Comparison of ENCODE assay signal across 1 cellular context in genomic region chr1:15705184-15705566, GRCh38.
A peak's percentile ranks its signal among the peaks of the same experiment; 100 is the strongest.
TF ChIP-seq lines count a peak whose summit lies in the region.

No MANE protein-coding gene starts in this region.

TF ChIP-seq in A549, 52 proteins besides CTCF, POLR2A, EP300 and RAD21:
- TF ChIP-seq TFCP2L1 (CRISPR knock-in tag; IDR thresholded peaks at IDR 0.05) (no peak), MAFK (IDR thresholded peaks at IDR 0.05; ENCODE audit: partially characterized antibody) (peak; percentile 36), NPAS2 (CRISPR knock-in tag; IDR thresholded peaks at IDR 0.05; ENCODE audit: borderline replicate concordance) (no peak)
